ENCODE assay signal across 21 cellular contexts in genomic region chr1:228740991-228741390, GRCh38.
"Had no signal": no experiment of that assay in that cellular context is flagged by ENCODE, and none has a peak within 500 bp of the region (broad histone marks: within the 10 kb centered on the region; RNA-seq: fewer than 3 reads in every experiment).

No MANE protein-coding gene starts in this region.

- ATAC-seq: activated naive CD4-positive, alpha-beta T cell treated with anti-CD3 and anti-CD28 coated beads, Interleukin-2, amount 50 U/mL, for 72 hours; naive thymus-derived CD8-positive, alpha-beta T cell had no signal

- H3K36me3 ChIP-seq: cardiac muscle cell had no signal

- H3K9me3 ChIP-seq: left ventricle myocardium inferior, transverse colon had no signal

- H3K4me1 Mint-ChIP-seq: memory B cell had no signal

- H3K27ac ChIP-seq: cardiac muscle cell, left ventricle myocardium inferior, VCaP had no signal

- H3K4me3 ChIP-seq: cardiac muscle cell, left ventricle myocardium inferior, transverse colon had no signal

- H3K9me3 Mint-ChIP-seq: activated naive CD4-positive, alpha-beta T cell treated with anti-CD3 and anti-CD28 coated beads, Interleukin-2, amount 50 U/mL, for 72 hours; memory B cell; naive thymus-derived CD8-positive, alpha-beta T cell had no signal

- DNase-seq: activated CD4-positive, alpha-beta T cell treated with anti-CD3 and anti-CD28 coated beads, Interleukin-2, amount 50 U/mL, for 4 hours; activated CD4-positive, CD25-positive, alpha-beta regulatory T cell treated with anti-CD3 and anti-CD28 coated beads, Interleukin-2, amount 50 U/mL, for 72 hours; activated gamma-delta T cell treated with Interleukin-2 at 50 U/mL for 16 hours; amniotic stem cell; foreskin melanocyte; head of caudate nucleus; left ventricle myocardium inferior; naive thymus-derived CD8-positive, alpha-beta T cell; posterior cingulate gyrus; retina; stimulated activated CD4-positive, alpha-beta T cell treated with anti-CD3 and anti-CD28 coated beads, Interleukin-12 subunit alpha, Interleukin-12 subunit beta, amount 100 ng/mL, for 4 hours; stimulated activated CD4-positive, alpha-beta T cell treated with anti-CD3 and anti-CD28 coated beads, Interleukin-1b, Interleukin-23, amount 100 ng/mL, for 48 hours; stimulated activated CD8-positive, alpha-beta memory T cell treated with anti-CD3 and anti-CD28 coated beads, Interleukin-4, amount 100 ng/mL, for 48 hours; stimulated activated naive CD4-positive, alpha-beta T cell treated with Interleukin-2 at 50 U/mL for 16 hours; SW 1271; T-helper 2 cell; transverse colon had no signal

- H3K36me3 Mint-ChIP-seq: memory B cell had no signal

- H3K4me3 Mint-ChIP-seq: memory B cell; naive thymus-derived CD8-positive, alpha-beta T cell had no signal

- H3K27me3 ChIP-seq: transverse colon had no signal

- H3K27ac Mint-ChIP-seq: activated naive CD4-positive, alpha-beta T cell treated with anti-CD3 and anti-CD28 coated beads, Interleukin-2, amount 50 U/mL, for 72 hours; memory B cell had no signal
